ENCODE assay signal across 8 cellular contexts in genomic region chr1:164694505-164694904, GRCh38.
"Had no signal": no experiment of that assay in that cellular context is flagged by ENCODE, and none has a peak within 500 bp of the region (broad histone marks: within the 10 kb centered on the region; RNA-seq: fewer than 3 reads in every experiment).

No MANE protein-coding gene starts in this region.

- H3K4me1 ChIP-seq: HAP-1 had no signal

- DNase-seq: GM23248, GOT3, H7, HFFc6, KBM-7 had no signal

- H3K27ac ChIP-seq: GM23248 had no signal

- H3K4me3 ChIP-seq: GM23248, HAP-1 had no signal

- H3K9me3 ChIP-seq: HAP-1 had no signal

- ATAC-seq: HCT116 had no signal

- FAIRE-seq: HTR-8/SVneo had no signal

- H3K36me3 ChIP-seq: HAP-1 had no signal
